ENCODE assay signal across 36 cellular contexts in the genomic region with DNA sequence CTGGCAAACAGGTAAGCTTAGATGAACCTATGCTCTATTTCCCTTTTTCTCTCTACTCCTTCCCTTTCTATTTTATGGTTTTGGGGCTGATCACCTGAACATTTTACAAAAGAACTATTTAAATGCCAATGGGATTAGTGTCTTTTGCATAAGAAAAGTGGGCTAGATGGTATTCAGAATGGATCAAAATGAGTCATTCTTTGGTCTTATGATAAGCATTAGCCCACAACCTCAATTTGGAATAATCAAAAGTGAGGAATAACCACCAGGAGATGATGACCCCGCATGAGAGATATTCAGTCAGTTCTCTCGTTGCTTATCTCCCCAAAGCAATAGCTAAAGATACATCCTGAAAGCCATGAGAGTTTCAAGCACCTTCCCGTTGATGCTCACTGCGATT.
"Had no signal": no experiment of that assay in that cellular context is flagged by ENCODE, and none has a peak within 500 bp of the region (broad histone marks: within the 10 kb centered on the region; RNA-seq: fewer than 3 reads in every experiment).

No MANE protein-coding gene starts in this region.

- H3K4me3 ChIP-seq: ascending aorta, MG63, Peyer's patch had no signal

- H3K27ac ChIP-seq: ascending aorta, Peyer's patch, RWPE1, WERI-Rb-1 had no signal

- FAIRE-seq: bronchial epithelial cell, colon had no signal

- H3K4me1 ChIP-seq: ascending aorta, Peyer's patch had no signal

- H3K9me3 ChIP-seq: ascending aorta, MG63, Peyer's patch had no signal

- H3K27me3 ChIP-seq: ascending aorta, MG63, Peyer's patch had no signal

- H3K36me3 ChIP-seq: ascending aorta, MG63, Peyer's patch, WERI-Rb-1 had no signal

- ATAC-seq: activated CD8-positive, alpha-beta T cell treated with anti-CD3 and anti-CD28 coated beads for 36 hours; activated T-cell treated with anti-CD3 and anti-CD28 coated beads, Interleukin-2, amount 50 U/mL, for 72 hours; activated T-helper 17 cell treated with anti-CD3 and anti-CD28 coated beads, Interleukin-2, amount 50 U/mL, for 72 hours; PC-3; Right ventricle myocardium inferior; SK-N-SH treated with all-trans-retinoic acid at 6 μM for 48 hours had no signal

- DNase-seq: activated CD4-positive, alpha-beta T cell treated with anti-CD3 and anti-CD28 coated beads, Interleukin-2, amount 10 ng/mL, durations not matched to agents 24 days and 14 days; activated CD4-positive, alpha-beta T cell treated with anti-CD3 and anti-CD28 coated beads, Interleukin-2, amount 50 U/mL, for 4 hours; activated CD8-positive, alpha-beta T cell treated with anti-CD3 and anti-CD28 coated beads for 36 hours; activated effector memory CD4-positive, alpha-beta T cell treated with anti-CD3 and anti-CD28 coated beads, Interleukin-2, amount 50 U/mL, for 16 hours; activated naive CD4-positive, alpha-beta T cell; activated naive CD8-positive, alpha-beta T cell treated with anti-CD3 and anti-CD28 coated beads, Interleukin-2, amount 10 ng/mL, durations not matched to agents 7 days and 5 days; activated T-cell treated with anti-CD3 and anti-CD28 coated beads, Interleukin-2, amount 50 U/mL, for 1 hour; activated T-cell treated with anti-CD3 and anti-CD28 coated beads, Interleukin-2, amount 50 U/mL, for 72 hours; amygdala; caudate nucleus; cerebellar nuclear complex; Kasumi-1; MG63; NCI-H1048; NCI-H1105 treated with DMSO at 0.1 percent for 48 hours; NCI-H1436; NCI-H1694; NCI-H1930; NCI-H2081 treated with DMSO at 0.1 percent for 48 hours; NCI-H226; NCI-H524 treated with DMSO at 0.1 percent for 48 hours; NK-92 treated with Interleukin-12 subunit alpha and Interleukin-12 subunit beta, amount 100 ng/mL, for 24 hours; PC-3; Peyer's patch; SIG-M5; SW 1271; T-helper 1 cell; T1000; WERI-Rb-1 had no signal
